18 cellular contexts compared by ENCODE assay signal in genomic region chr20:58023781-58024180, GRCh38.
DNase-seq lines count a peak whose midpoint lies in the region; ATAC-seq lines count a peak whose summit lies in the region.
"Had no signal": no experiment of that assay in that cellular context is flagged by ENCODE, and none has a peak within 500 bp of the region (broad histone marks: within the 10 kb centered on the region; RNA-seq: fewer than 3 reads in every experiment).

No MANE protein-coding gene starts in this region.

- no peak overlapping the region for H2BK120ac ChIP-seq in neuronal stem cell (ENCODE audit: low read depth, low read length)

- ATAC-seq in activated CD8-positive, alpha-beta memory T cell treated with anti-CD3 and anti-CD28 coated beads, Interleukin-2, amount 10 ng/mL, durations not matched to agents 7 days and 5 days, result no peak
- ATAC-seq in stimulated activated naive CD8-positive, alpha-beta T cell treated with anti-CD3 and anti-CD28 coated beads, Interleukin-15, Interleukin-2, amounts not matched to agents 100 U/mL and 50 U/mL, for 24 hours, result peak; percentile 7
- ATAC-seq in stimulated activated naive CD8-positive, alpha-beta T cell treated with anti-CD3 and anti-CD28 coated beads, Interleukin-15, amount 100 ng/mL, for 72 hours, result no peak
- ATAC-seq in natural killer cell treated with Interleukin-12 subunit alpha and Interleukin-12 subunit beta and Interleukin-15 and Interleukin-18, amount 100 ng/mL, for 72 hours, result no peak
- ATAC-seq: CD8-positive, alpha-beta T cell had no signal

- no peaks in the 10 kb centered on the region for H3K79me1 ChIP-seq in neuronal stem cell (ENCODE audit: low read depth, low read length)

- H3K27ac Mint-ChIP-seq in activated CD8-positive, alpha-beta memory T cell treated with anti-CD3 and anti-CD28 coated beads, Interleukin-2, amount 10 ng/mL, durations not matched to agents 7 days and 5 days, result no peak overlapping the region
- peak overlapping the region in 1 of 2 donors; percentile 22 for H3K27ac Mint-ChIP-seq in stimulated activated naive CD8-positive, alpha-beta T cell treated with anti-CD3 and anti-CD28 coated beads, Interleukin-15, amount 100 ng/mL, for 72 hours
- H3K27ac Mint-ChIP-seq in natural killer cell treated with Interleukin-12 subunit alpha and Interleukin-12 subunit beta and Interleukin-15 and Interleukin-18, amount 100 ng/mL, for 72 hours, result no peak overlapping the region
- H3K27ac Mint-ChIP-seq: B cell; CD4-positive, CD25-positive, alpha-beta regulatory T cell; CD8-positive, alpha-beta T cell had no signal

- H2BK12ac ChIP-seq in neuronal stem cell (ENCODE audit: low read length), result no peak overlapping the region

- DNase-seq in activated CD8-positive, alpha-beta memory T cell treated with anti-CD3 and anti-CD28 coated beads, Interleukin-2, amount 50 U/mL, for 48 hours, result peak; percentile 29
- DNase-seq in activated CD8-positive, alpha-beta memory T cell treated with anti-CD3 and anti-CD28 coated beads, Interleukin-2, amount 10 ng/mL, durations not matched to agents 7 days and 5 days, result no peak
- DNase-seq in stimulated activated naive CD8-positive, alpha-beta T cell treated with anti-CD3 and anti-CD28 coated beads, Interleukin-15, Interleukin-2, amounts not matched to agents 100 U/mL and 50 U/mL, for 24 hours, result no peak
- no peak for DNase-seq in stimulated activated naive CD8-positive, alpha-beta T cell treated with anti-CD3 and anti-CD28 coated beads, Interleukin-15, amount 100 ng/mL, for 72 hours
- DNase-seq in neuronal stem cell (ENCODE audit: low spot score) (no peak), islet precursor cell (no peak)
- no peak for DNase-seq in natural killer cell treated with Interleukin-12 subunit alpha and Interleukin-12 subunit beta and Interleukin-15 and Interleukin-18, amount 100 ng/mL, for 72 hours (ENCODE audit: low spot score)
- DNase-seq: CD4-positive, CD25-positive, alpha-beta regulatory T cell; CD8-positive, alpha-beta T cell; DMS153; DND-41; GOT3 had no signal

- H2AFZ ChIP-seq in neuronal stem cell (ENCODE audit: low read length), result no peak overlapping the region

- H3K9me3 ChIP-seq in neuronal stem cell (replicated peaks in 1 of 2; ENCODE audit: control insufficient read depth in 2 of 2, insufficient read depth in 1 of 2, low read depth in 1 of 2, low read length in 2 of 2), result no peaks in the 10 kb centered on the region
- H3K9me3 ChIP-seq: BLaER1, Caco-2, HAP-1 had no signal

- no peak overlapping the region for H3K4me3 Mint-ChIP-seq in activated CD8-positive, alpha-beta memory T cell treated with anti-CD3 and anti-CD28 coated beads, Interleukin-2, amount 10 ng/mL, durations not matched to agents 7 days and 5 days
- H3K4me3 Mint-ChIP-seq in stimulated activated naive CD8-positive, alpha-beta T cell treated with anti-CD3 and anti-CD28 coated beads, Interleukin-15, amount 100 ng/mL, for 72 hours, result no peak overlapping the region
- no peak overlapping the region for H3K4me3 Mint-ChIP-seq in natural killer cell treated with Interleukin-12 subunit alpha and Interleukin-12 subunit beta and Interleukin-15 and Interleukin-18, amount 100 ng/mL, for 72 hours
- H3K4me3 Mint-ChIP-seq: B cell; CD4-positive, CD25-positive, alpha-beta regulatory T cell; CD8-positive, alpha-beta T cell had no signal

- CTCF ChIA-PET in activated CD8-positive, alpha-beta memory T cell treated with anti-CD3 and anti-CD28 coated beads, Interleukin-2, amount 10 ng/mL, durations not matched to agents 7 days and 5 days (lab: Charles Lee), result no interaction called here

- H3K4me1 ChIP-seq in neuronal stem cell (ENCODE audit: control insufficient read depth in 2 of 2, insufficient read depth in 1 of 2, low read depth in 1 of 2, low read length in 2 of 2), result no peaks in the 10 kb centered on the region
- H3K4me1 ChIP-seq: Caco-2, HAP-1 had no signal

- no peak overlapping the region for H3K9ac ChIP-seq in neuronal stem cell (ENCODE audit: low read depth, low read length, poor library complexity)
- H3K9ac ChIP-seq: BLaER1 had no signal

- H2BK15ac ChIP-seq in neuronal stem cell (ENCODE audit: low read length), result no peak overlapping the region

- no CpG with 5 or more reads among the region's 5 CpGs for WGBS in neuronal stem cell (ENCODE audit: extremely low coverage in 2 of 2, insufficient read length in 2 of 2, insufficient replicate concordance in 1 of 2), 2 donors

- H3K36me3 ChIP-seq in neuronal stem cell (replicated peaks in 1 of 2; ENCODE audit: control insufficient read depth in 2 of 2, insufficient read depth in 2 of 2, low read length in 2 of 2), result no peaks in the 10 kb centered on the region
- H3K36me3 ChIP-seq: BLaER1, HAP-1 had no signal

- no peak overlapping the region for H3K4me3 ChIP-seq in neuronal stem cell (ENCODE audit: low read length in 2 of 2)
- H3K4me3 ChIP-seq: BLaER1, HAP-1 had no signal

- no peak overlapping the region for H3K27ac ChIP-seq in neuronal stem cell (replicated peaks; ENCODE audit: low read length)
- H3K27ac ChIP-seq: 22Rv1, BLaER1, C4-2B had no signal

- no peak overlapping the region for H3K14ac ChIP-seq in neuronal stem cell (ENCODE audit: low read length)

- H4K8ac ChIP-seq in neuronal stem cell (ENCODE audit: low read depth, low read length), result no peak overlapping the region

- H2AK5ac ChIP-seq in neuronal stem cell (ENCODE audit: low read depth, low read length), result peak overlapping the region; percentile 16

- H2BK5ac ChIP-seq in neuronal stem cell (ENCODE audit: low read length), result no peak overlapping the region

- H4K91ac ChIP-seq in neuronal stem cell (ENCODE audit: low read depth, low read length, poor library complexity), result no peak overlapping the region

- H3K23ac ChIP-seq in neuronal stem cell (ENCODE audit: low read depth, low read length, poor library complexity), result no peak overlapping the region

- H3K27me3 ChIP-seq in neuronal stem cell (ENCODE audit: control insufficient read depth in 3 of 3, insufficient read depth in 3 of 3, low read depth in 1 of 3, low read length in 3 of 3), result peaks cover 0 to 2% (median 0%) of the 10 kb centered on the region in 3 experiments
- H3K27me3 ChIP-seq: BLaER1 had no signal

- H3K4ac ChIP-seq in neuronal stem cell (ENCODE audit: low read length), result no peak overlapping the region

- no peaks in the 10 kb centered on the region for H3K9me3 Mint-ChIP-seq in activated CD8-positive, alpha-beta memory T cell treated with anti-CD3 and anti-CD28 coated beads, Interleukin-2, amount 10 ng/mL, durations not matched to agents 7 days and 5 days (ENCODE audit: low read depth)
- H3K9me3 Mint-ChIP-seq in stimulated activated naive CD8-positive, alpha-beta T cell treated with anti-CD3 and anti-CD28 coated beads, Interleukin-15, amount 100 ng/mL, for 72 hours, result no peaks in the 10 kb centered on the region
- no peaks in the 10 kb centered on the region for H3K9me3 Mint-ChIP-seq in natural killer cell treated with Interleukin-12 subunit alpha and Interleukin-12 subunit beta and Interleukin-15 and Interleukin-18, amount 100 ng/mL, for 72 hours
- H3K9me3 Mint-ChIP-seq: CD8-positive, alpha-beta T cell had no signal

- H3K36me3 Mint-ChIP-seq in activated CD8-positive, alpha-beta memory T cell treated with anti-CD3 and anti-CD28 coated beads, Interleukin-2, amount 10 ng/mL, durations not matched to agents 7 days and 5 days, result no peaks in the 10 kb centered on the region
- H3K36me3 Mint-ChIP-seq in natural killer cell treated with Interleukin-12 subunit alpha and Interleukin-12 subunit beta and Interleukin-15 and Interleukin-18, amount 100 ng/mL, for 72 hours, result no peaks in the 10 kb centered on the region
- H3K36me3 Mint-ChIP-seq: CD4-positive, CD25-positive, alpha-beta regulatory T cell; CD8-positive, alpha-beta T cell had no signal

- H3K27me3 Mint-ChIP-seq in activated CD8-positive, alpha-beta memory T cell treated with anti-CD3 and anti-CD28 coated beads, Interleukin-2, amount 10 ng/mL, durations not matched to agents 7 days and 5 days, result peaks cover 23% of the 10 kb centered on the region
- peaks cover 33% of the 10 kb centered on the region for H3K27me3 Mint-ChIP-seq in stimulated activated naive CD8-positive, alpha-beta T cell treated with anti-CD3 and anti-CD28 coated beads, Interleukin-15, amount 100 ng/mL, for 72 hours
- H3K27me3 Mint-ChIP-seq in natural killer cell treated with Interleukin-12 subunit alpha and Interleukin-12 subunit beta and Interleukin-15 and Interleukin-18, amount 100 ng/mL, for 72 hours, result peaks cover 17 to 30% of the 10 kb centered on the region in 2 donors

- H3K18ac ChIP-seq in neuronal stem cell (ENCODE audit: low read length), result no peak overlapping the region

- H3K4me2 ChIP-seq in neuronal stem cell (ENCODE audit: insufficient read depth, low read length, poor library complexity, severe bottlenecking), result no peak overlapping the region
- H3K4me2 ChIP-seq: BLaER1 had no signal

- no peaks in the 10 kb centered on the region for H3K4me1 Mint-ChIP-seq in activated CD8-positive, alpha-beta memory T cell treated with anti-CD3 and anti-CD28 coated beads, Interleukin-2, amount 10 ng/mL, durations not matched to agents 7 days and 5 days
- peaks cover under 1% of the 10 kb centered on the region for H3K4me1 Mint-ChIP-seq in stimulated activated naive CD8-positive, alpha-beta T cell treated with anti-CD3 and anti-CD28 coated beads, Interleukin-15, amount 100 ng/mL, for 72 hours
- no peaks in the 10 kb centered on the region for H3K4me1 Mint-ChIP-seq in natural killer cell treated with Interleukin-12 subunit alpha and Interleukin-12 subunit beta and Interleukin-15 and Interleukin-18, amount 100 ng/mL, for 72 hours (ENCODE audit: low read depth in 2 of 2)
- H3K4me1 Mint-ChIP-seq: CD4-positive, CD25-positive, alpha-beta regulatory T cell had no signal
